Comparison of ENCODE assay signal across 6 cellular contexts in the genomic region with DNA sequence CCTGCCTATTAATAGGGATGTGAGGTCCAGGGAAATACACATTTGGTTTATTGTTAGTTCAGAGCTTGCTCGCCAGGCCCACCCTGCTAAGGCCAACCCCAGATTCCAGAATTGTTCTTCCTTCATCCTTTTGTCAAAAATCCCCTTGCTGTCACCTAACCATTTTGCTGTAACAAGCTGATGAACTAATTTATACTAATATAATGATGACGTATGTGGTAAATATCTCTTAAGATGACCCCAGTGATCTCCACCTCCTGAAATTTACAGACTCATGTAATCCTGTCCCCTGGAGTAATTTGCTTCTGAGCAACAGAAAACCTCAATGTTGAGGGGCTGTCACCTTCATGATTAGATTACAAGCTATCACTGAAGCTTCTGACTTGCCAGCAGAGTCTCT.
"Had no signal": no experiment of that assay in that cellular context is flagged by ENCODE, and none has a peak within 500 bp of the region (broad histone marks: within the 10 kb centered on the region; RNA-seq: fewer than 3 reads in every experiment).

No MANE protein-coding gene starts in this region.

- H3K27ac ChIP-seq: HL-60 had no signal

- ATAC-seq: K562 had no signal

- H3K4me3 ChIP-seq: K562 had no signal

- FAIRE-seq: HTR-8/SVneo, K562 had no signal

- DNase-seq: IMR-90, KBM-7, KG1 had no signal
